Comparison of ENCODE assay signal across 1 cellular context in the genomic region with DNA sequence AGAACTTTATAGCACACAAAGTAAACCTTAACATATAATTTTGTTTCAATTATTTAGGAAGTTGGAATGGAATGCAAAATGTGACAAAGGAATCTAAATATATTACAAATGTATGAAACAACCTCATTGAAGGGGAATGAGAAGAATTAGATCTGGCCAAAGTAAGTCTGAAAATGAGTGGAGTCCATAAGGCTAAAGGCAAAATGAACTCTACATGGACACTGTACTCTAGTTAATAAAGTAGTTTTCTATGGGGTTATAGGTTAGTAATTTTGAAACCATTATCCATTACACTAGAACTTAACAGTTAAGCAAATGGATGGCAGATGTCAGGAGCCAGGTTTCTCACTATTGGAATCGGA.
TF ChIP-seq lines count a peak whose summit lies in the region.

No MANE protein-coding gene starts in this region.

TF ChIP-seq in SK-N-SH treated with all-trans-retinoic acid at 6 μM for 48 hours, 23 proteins besides CTCF, POLR2A, EP300 and RAD21 (continued from another document):
- TF ChIP-seq, protein P1, sequence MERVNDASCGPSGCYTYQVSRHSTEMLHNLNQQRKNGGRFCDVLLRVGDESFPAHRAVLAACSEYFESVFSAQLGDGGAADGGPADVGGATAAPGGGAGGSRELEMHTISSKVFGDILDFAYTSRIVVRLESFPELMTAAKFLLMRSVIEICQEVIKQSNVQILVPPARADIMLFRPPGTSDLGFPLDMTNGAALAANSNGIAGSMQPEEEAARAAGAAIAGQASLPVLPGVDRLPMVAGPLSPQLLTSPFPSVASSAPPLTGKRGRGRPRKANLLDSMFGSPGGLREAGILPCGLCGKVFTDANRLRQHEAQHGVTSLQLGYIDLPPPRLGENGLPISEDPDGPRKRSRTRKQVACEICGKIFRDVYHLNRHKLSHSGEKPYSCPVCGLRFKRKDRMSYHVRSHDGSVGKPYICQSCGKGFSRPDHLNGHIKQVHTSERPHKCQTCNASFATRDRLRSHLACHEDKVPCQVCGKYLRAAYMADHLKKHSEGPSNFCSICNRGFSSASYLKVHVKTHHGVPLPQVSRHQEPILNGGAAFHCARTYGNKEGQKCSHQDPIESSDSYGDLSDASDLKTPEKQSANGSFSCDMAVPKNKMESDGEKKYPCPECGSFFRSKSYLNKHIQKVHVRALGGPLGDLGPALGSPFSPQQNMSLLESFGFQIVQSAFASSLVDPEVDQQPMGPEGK (CRISPR knock-in tag; IDR thresholded peaks at IDR 0.05; ENCODE audit: borderline replicate concordance), result no peak
- TF ChIP-seq ZNF8 (CRISPR knock-in tag; IDR thresholded peaks at IDR 0.05), result no peak
